Comparison of ENCODE assay signal across 1 cellular context in genomic region chr1:54409156-54410142, GRCh38.
A peak's percentile ranks its signal among the peaks of the same experiment; 100 is the strongest.
TF ChIP-seq lines count a peak whose summit lies in the region.

No MANE protein-coding gene starts in this region.

TF ChIP-seq in K562, 482 proteins besides CTCF, POLR2A, EP300 and RAD21 (continued from another document and continues in another):
- TF ChIP-seq KAT2B (IDR thresholded peaks at IDR 0.05; ENCODE audit: low read depth, low read length), result no peak
- no peak for TF ChIP-seq ZNF431 (CRISPR knock-in tag; IDR thresholded peaks at IDR 0.05)
- TF ChIP-seq ZNF277 (CRISPR knock-in tag; IDR thresholded peaks at IDR 0.05; ENCODE audit: borderline replicate concordance), result no peak
- TF ChIP-seq DDX20 (tag; IDR thresholded peaks at IDR 0.05; ENCODE audit: low read depth), result no peak
- TF ChIP-seq ZBED1 (IDR thresholded peaks at IDR 0.05), result no peak
- TF ChIP-seq ZNF551 (CRISPR knock-in tag; IDR thresholded peaks at IDR 0.05), result no peak
- TF ChIP-seq HEY1 (CRISPR knock-in tag; IDR thresholded peaks at IDR 0.05; ENCODE audit: borderline replicate concordance), result no peak
- TF ChIP-seq ZNF655 (CRISPR knock-in tag; IDR thresholded peaks at IDR 0.05), result no peak
- TF ChIP-seq SNIP1 (IDR thresholded peaks at IDR 0.05; ENCODE audit: low read depth), result no peak
- no peak; the same call in 1 of the 2 replicates for TF ChIP-seq NKRF (IDR thresholded peaks at IDR 0.05; ENCODE audit: borderline replicate concordance)
- no peak for TF ChIP-seq THRB (CRISPR knock-in tag; conservative IDR thresholded peaks at IDR 0.05)
- TF ChIP-seq RERE (CRISPR knock-in tag; IDR thresholded peaks at IDR 0.05; ENCODE audit: borderline replicate concordance), result no peak
- TF ChIP-seq GMEB1 (CRISPR knock-in tag; IDR thresholded peaks at IDR 0.05), result no peak
- TF ChIP-seq ZFPM2 (CRISPR knock-in tag; IDR thresholded peaks at IDR 0.05), result no peak
- TF ChIP-seq ARHGAP35 (IDR thresholded peaks at IDR 0.05; ENCODE audit: partially characterized antibody), result no peak
- no peak for TF ChIP-seq PTRF (tag; IDR thresholded peaks at IDR 0.05)
- TF ChIP-seq SMARCC2 (IDR thresholded peaks at IDR 0.05; ENCODE audit: low read depth), result peak; percentile 70; the same call in 1 of the 2 replicates
- TF ChIP-seq HDAC3 (IDR thresholded peaks at IDR 0.05; ENCODE audit: borderline replicate concordance, partially characterized antibody), result no peak
- peak; percentile 76 for TF ChIP-seq SMAD4 (CRISPR knock-in tag; conservative IDR thresholded peaks at IDR 0.05)
- no peak for TF ChIP-seq RFX5 (IDR thresholded peaks at IDR 0.05; ENCODE audit: low read depth, low read length)
- TF ChIP-seq CBX8 (IDR thresholded peaks at IDR 0.05; ENCODE audit: borderline replicate concordance, extremely low read depth, low read depth, low read length, poor library complexity, severe bottlenecking), result no peak
- TF ChIP-seq RBBP5 (IDR thresholded peaks at IDR 0.05; ENCODE audit: borderline replicate concordance, insufficient read depth, low read length, poor library complexity, severe bottlenecking), result no peak
- TF ChIP-seq SP2 (IDR thresholded peaks at IDR 0.05; ENCODE audit: extremely low read depth, low read depth, low read length, poor library complexity, severe bottlenecking), result no peak
- TF ChIP-seq HLTF (IDR thresholded peaks at IDR 0.05), result no peak; the same call in 1 of the 2 replicates
- peak; percentile 20; the same call in 1 of the 2 replicates for TF ChIP-seq STAT5A (IDR thresholded peaks at IDR 0.05; ENCODE audit: borderline replicate concordance, low read length)
- TF ChIP-seq ZFP36 (IDR thresholded peaks at IDR 0.05; ENCODE audit: low read depth, low read length, partially characterized antibody), result no peak
- TF ChIP-seq ZNF24 (IDR thresholded peaks at IDR 0.05), result peak; percentile 59; the same call in 1 of the 2 replicates
- peak; percentile 75 for TF ChIP-seq NCOR1 (IDR thresholded peaks at IDR 0.05)
- no peak for TF ChIP-seq MXD1 (CRISPR knock-in tag; IDR thresholded peaks at IDR 0.05; ENCODE audit: borderline replicate concordance, poor library complexity, severe bottlenecking)
- no peak for TF ChIP-seq MXI1 (IDR thresholded peaks at IDR 0.05; ENCODE audit: low read depth, low read length)
- TF ChIP-seq XRCC4 (IDR thresholded peaks at IDR 0.05; ENCODE audit: extremely low read depth, insufficient read depth, insufficient read length), result no peak
- TF ChIP-seq SMAD2 (IDR thresholded peaks at IDR 0.05; ENCODE audit: low read depth, low read length), result no peak
- no peak for TF ChIP-seq MLX (CRISPR knock-in tag; conservative IDR thresholded peaks at IDR 0.05)
- no peak for TF ChIP-seq MCM5 (IDR thresholded peaks at IDR 0.05; ENCODE audit: low read depth)
- 0 out of 2 replicates have a peak, but pooled peaks have one; percentile 19 for TF ChIP-seq OTX1 (CRISPR knock-in tag; IDR thresholded peaks at IDR 0.05)
- no peak; the same call in 1 of the 2 replicates for TF ChIP-seq SUPT5H (IDR thresholded peaks at IDR 0.05)
- no peak for TF ChIP-seq CREB3 (tag; conservative IDR thresholded peaks at IDR 0.05; ENCODE audit: low read depth)
- TF ChIP-seq ZC3H4 (CRISPR knock-in tag; IDR thresholded peaks at IDR 0.05; ENCODE audit: borderline replicate concordance), result no peak
- peak; percentile 87 to 96 for TF ChIP-seq FOXK2 (conservative IDR thresholded peaks at IDR 0.05 in 1 of 2, IDR thresholded peaks at IDR 0.05 in 1 of 2; ENCODE audit: low read depth in 2 of 2)
- TF ChIP-seq ZBTB17 (CRISPR knock-in tag; IDR thresholded peaks at IDR 0.05), result 0 out of 2 replicates have a peak, but pooled peaks have one; percentile 42
- TF ChIP-seq BDP1 (IDR thresholded peaks at IDR 0.05; ENCODE audit: insufficient read depth, insufficient read length), result no peak
- TF ChIP-seq NR2C1 (IDR thresholded peaks at IDR 0.05), result no peak
- no peak for TF ChIP-seq NR2C1 (tag; IDR thresholded peaks at IDR 0.05)
- TF ChIP-seq RFX1 (IDR thresholded peaks at IDR 0.05), result no peak
- no peak for TF ChIP-seq ZNF280B (CRISPR knock-in tag; IDR thresholded peaks at IDR 0.05)
- TF ChIP-seq ZNF764 (CRISPR knock-in tag; IDR thresholded peaks at IDR 0.05; ENCODE audit: low read depth), result no peak
- TF ChIP-seq COPS2 (conservative IDR thresholded peaks at IDR 0.05), result no peak
- no peak for TF ChIP-seq PYGO2 (tag; IDR thresholded peaks at IDR 0.05)
- peak; percentile 69 for TF ChIP-seq LEF1 (IDR thresholded peaks at IDR 0.05)
- TF ChIP-seq PHF21A (IDR thresholded peaks at IDR 0.05; ENCODE audit: borderline replicate concordance, low read depth), result no peak
- no peak for TF ChIP-seq GTF2F1 (IDR thresholded peaks at IDR 0.05; ENCODE audit: low read depth, low read length)
